Comparison of ENCODE assay signal across 8 cellular contexts in genomic region chr19:32580901-32581703, GRCh38. TPM values are rescaled to one million over a fixed set of nuclear protein-coding genes. Genes with fewer than 3 reads are reported as not detected.
DNase-seq lines count a peak whose midpoint lies in the region; ATAC-seq, FAIRE-seq and TF ChIP-seq lines count a peak whose summit lies in the region.

Gene PDCD5, plus strand, starts transcription at chr19:32581190. Its CDS starts 72 bp downstream, at chr19:32581262.

- WGBS in pancreas, 2 donors: 0 to 1% methylated on average over 72 to 81 of the region's 81 CpGs
- WGBS in thyroid gland, 2 donors: 0% methylated on average over 16 to 22 of the region's 81 CpGs

- H3K4me3 Mint-ChIP-seq in activated naive CD8-positive, alpha-beta T cell treated with anti-CD3 and anti-CD28 coated beads, Interleukin-2, amount 50 U/mL, for 24 hours: peak within 1 kb of the TSS; percentile 92

- H3K36me3 Mint-ChIP-seq in activated naive CD8-positive, alpha-beta T cell treated with anti-CD3 and anti-CD28 coated beads, Interleukin-2, amount 50 U/mL, for 24 hours (ENCODE audit: low read depth): peaks cover 35% of the 10 kb centered on the region

- H3K9me3 Mint-ChIP-seq in activated naive CD8-positive, alpha-beta T cell treated with anti-CD3 and anti-CD28 coated beads, Interleukin-2, amount 50 U/mL, for 24 hours: no peaks in the 10 kb centered on the region

- H3K27me3 ChIP-seq in pancreas (no peaks in the 10 kb centered on the region), thyroid gland (no peaks in the 10 kb centered on the region)

- H3K27ac Mint-ChIP-seq in activated naive CD8-positive, alpha-beta T cell treated with anti-CD3 and anti-CD28 coated beads, Interleukin-2, amount 50 U/mL, for 24 hours: peak within 1 kb of the TSS; percentile 87

- no peaks in the 10 kb centered on the region for H3K9me3 ChIP-seq in pancreas
- H3K9me3 ChIP-seq in thyroid gland: no peaks in the 10 kb centered on the region

- DNase-seq in GM12891 (ENCODE audit: insufficient read length, low spot score) (peak; percentile 97), NCI-H1417 (lab: John Stamatoyannopoulos, UW) (peak; percentile 96 to 98 (median 96)), SW480 (ENCODE audit: low spot score) (peak; percentile 95), Right ventricle myocardium superior (peak; percentile 99), pancreas (peak; percentile 96 to 99 (median 98)), thyroid gland (peak; percentile 98)
- peak; percentile 96 for DNase-seq in activated naive CD8-positive, alpha-beta T cell treated with anti-CD3 and anti-CD28 coated beads, Interleukin-2, amount 50 U/mL, for 24 hours

- peak within 1 kb of the TSS; percentile 69 to 97 (median 78) for H3K4me3 ChIP-seq in pancreas
- H3K4me3 ChIP-seq in thyroid gland (replicated peaks in 1 of 3): peak within 1 kb of the TSS; percentile 42 to 83 (median 57)

- peak; percentile 68 for TF ChIP-seq POLR2A in GM12891 (IDR thresholded peaks at IDR 0.05; ENCODE audit: low read depth, low read length)
- TF ChIP-seq POLR2A in thyroid gland (IDR thresholded peaks at IDR 0.05): peak in 1 of 2 donors; percentile 94

- H3K27ac ChIP-seq in pancreas: peak within 1 kb of the TSS; percentile 56 to 80 (median 69)
- H3K27ac ChIP-seq in thyroid gland: peak within 1 kb of the TSS; percentile 39 to 84 (median 67)

- peak; percentile 92 for ATAC-seq in HG02763 (IDR thresholded peaks at IDR 0.05; ENCODE audit: unreplicated experiment)
- peak; percentile 95 for ATAC-seq in activated naive CD8-positive, alpha-beta T cell treated with anti-CD3 and anti-CD28 coated beads, Interleukin-2, amount 50 U/mL, for 24 hours
- ATAC-seq in Right ventricle myocardium superior (ENCODE audit: poor library complexity): peak; percentile 99
- ATAC-seq in pancreas: peak; percentile 98 to 99 (median 98)

- intact Hi-C loops in Right ventricle myocardium superior (cut with DNase I) (loop anchor here (10.0 kb wide), 1 partner anchor 94 kb away; the partner anchor contains the start of genes ANKRD27 and RGS9BP), pancreas (cut with DNase I) (no loop called here), thyroid gland (cut with DNase I) (loop anchor here (10.0 kb wide), 1 partner anchor 94 kb away; the partner anchor contains the start of genes ANKRD27 and RGS9BP)

- peaks cover 4% of the 10 kb centered on the region for H3K27me3 Mint-ChIP-seq in activated naive CD8-positive, alpha-beta T cell treated with anti-CD3 and anti-CD28 coated beads, Interleukin-2, amount 50 U/mL, for 24 hours

- peaks cover 0 to 10% (median 5%) of the 10 kb centered on the region in 3 donors for H3K36me3 ChIP-seq in pancreas
- peaks cover 14% of the 10 kb centered on the region in 2 donors for H3K36me3 ChIP-seq in thyroid gland

- H3K4me1 Mint-ChIP-seq in activated naive CD8-positive, alpha-beta T cell treated with anti-CD3 and anti-CD28 coated beads, Interleukin-2, amount 50 U/mL, for 24 hours: peaks cover 41% of the 10 kb centered on the region

- TF ChIP-seq CTCF in pancreas (IDR thresholded peaks at IDR 0.05) (no peak), thyroid gland (IDR thresholded peaks at IDR 0.05) (peak in 1 of 6 experiments; percentile 4)

- FAIRE-seq in GM12891 (lab: Jason Lieb, UNC): peak; percentile 89
- no peak for FAIRE-seq in pancreas (lab: Jason Lieb, UNC)

- H3K4me1 ChIP-seq in pancreas: peaks cover 3 to 6% (median 4%) of the 10 kb centered on the region in 3 donors
- H3K4me1 ChIP-seq in thyroid gland: peaks cover 3 to 5% of the 10 kb centered on the region in 2 donors

TF ChIP-seq in GM12891, 5 proteins besides CTCF, POLR2A, EP300 and RAD21:
- TF ChIP-seq PAX5 (IDR thresholded peaks at IDR 0.05; ENCODE audit: insufficient read depth, low read length, severe bottlenecking) (peak; percentile 80), TAF1 (IDR thresholded peaks at IDR 0.05; ENCODE audit: low read depth, low read length) (peak; percentile 53; the same call in 1 of the 2 replicates), POU2F2 (IDR thresholded peaks at IDR 0.05; ENCODE audit: low read depth, low read length) (no peak; the same call in 1 of the 2 replicates), POLR2AphosphoS5 (IDR thresholded peaks at IDR 0.05; ENCODE audit: low read depth, low read length) (peak; percentile 79), SPI1 (IDR thresholded peaks at IDR 0.05; ENCODE audit: low read depth, low read length) (no peak)

RNA-seq across cellular contexts. Expression of gene PDCD5, which starts in this region (rescaled TPM):
- polyA plus RNA-seq in GM12891 (2012; ENCODE audit: low read depth, missing spikeins): 195 TPM
- total RNA-seq in Right ventricle myocardium superior (137 TPM), pancreas (10 to 100 TPM; 24.8 to 43.1 (median 36.6) TPM), thyroid gland (100 to 1,000 TPM in 2 of 4 donors, 10 to 100 TPM in 2; 70.0 to 111 (median 93.7) TPM)
- polyA plus RNA-seq in pancreas: 10 to 100 TPM; 46.4 to 80.8 TPM

Comparison
In these comparisons a context has a peak if more than half of its experiments do, and no peak if none do; other contexts are left out.
1. Peak in every context shown above with its lines: DNase-seq, ATAC-seq, H3K4me3 ChIP-seq and H3K27ac ChIP-seq.
2. intact Hi-C loops: an anchor here in Right ventricle myocardium superior (10.0 kb wide) and thyroid gland (10.0 kb wide); none called in pancreas.